Comparison of ENCODE assay signal across 17 cellular contexts in genomic region chr12:1949771-1950470, GRCh38. TPM values are rescaled to one million over a fixed set of nuclear protein-coding genes. Genes with fewer than 3 reads are reported as not detected.
DNase-seq lines count a peak whose midpoint lies in the region; ATAC-seq and TF ChIP-seq lines count a peak whose summit lies in the region.
"Had no signal": no experiment of that assay in that cellular context is flagged by ENCODE, and none has a peak within 500 bp of the region (broad histone marks: within the 10 kb centered on the region; RNA-seq: fewer than 3 reads in every experiment).

No MANE protein-coding gene starts in this region.

- peaks cover 8% of the 10 kb centered on the region for H3K4me1 Mint-ChIP-seq in nephron
- H3K4me1 Mint-ChIP-seq: IgD-negative memory B cell, naive B cell had no signal

- no peak for TF ChIP-seq POLR2A in uterus (IDR thresholded peaks at IDR 0.05)

- DNase-seq in activated naive CD4-positive, alpha-beta T cell treated with anti-CD3 and anti-CD28 coated beads, Interleukin-2, amount 50 U/mL, for 72 hours (ENCODE audit: low spot score in 2 of 2): no peak
- no peak for DNase-seq in activated naive CD4-positive, alpha-beta T cell treated with Interleukin-2 at 50 U/mL for 16 hours
- DNase-seq in fibroblast of villous mesenchyme (ENCODE audit: low read depth) (peak; percentile 64), uterus (peak; percentile 75 to 78), glomerular visceral epithelial cell (ENCODE audit: extremely low spot score) (no peak), activated T-cell treated with anti-CD3 and anti-CD28 coated beads for 4 hours (no peak)
- DNase-seq: activated CD8-positive, alpha-beta T cell treated with anti-CD3 and anti-CD28 coated beads for 36 hours; cerebellar nuclear complex; naive B cell; NCI-H1105; PC-9 had no signal

- intact Hi-C loops in uterus (cut with DNase I; ENCODE audit: low total_unique reads): no loop called here

- H3K4me3 Mint-ChIP-seq in nephron: no peak overlapping the region
- H3K4me3 Mint-ChIP-seq: activated CD8-positive, alpha-beta T cell treated with anti-CD3 and anti-CD28 coated beads for 36 hours; IgD-negative memory B cell; naive B cell had no signal

- peak overlapping the region; percentile 35 to 76 for H3K27ac Mint-ChIP-seq in activated naive CD4-positive, alpha-beta T cell treated with anti-CD3 and anti-CD28 coated beads, Interleukin-2, amount 50 U/mL, for 72 hours
- H3K27ac Mint-ChIP-seq in nephron: peak overlapping the region; percentile 52 to 77 (median 57)
- H3K27ac Mint-ChIP-seq: activated CD8-positive, alpha-beta T cell treated with anti-CD3 and anti-CD28 coated beads for 36 hours had no signal

- ATAC-seq in activated naive CD4-positive, alpha-beta T cell treated with anti-CD3 and anti-CD28 coated beads, Interleukin-2, amount 50 U/mL, for 72 hours: no peak
- no peak for ATAC-seq in GM18502 (IDR thresholded peaks at IDR 0.05; ENCODE audit: poor library complexity, unreplicated experiment)
- ATAC-seq: activated CD8-positive, alpha-beta T cell treated with anti-CD3 and anti-CD28 coated beads for 36 hours had no signal

- H3K4me3 ChIP-seq in fibroblast of villous mesenchyme (ENCODE audit: low read depth, low read length) (no peak overlapping the region), uterus (no peak overlapping the region)
- H3K4me3 ChIP-seq: PC-9, smooth muscle cell, thoracic aorta had no signal

- no peak for TF ChIP-seq CTCF in fibroblast of villous mesenchyme (IDR thresholded peaks at IDR 0.05; ENCODE audit: insufficient read depth, low read depth, low read length)
- TF ChIP-seq CTCF in nephron (IDR thresholded peaks at IDR 0.05; ENCODE audit: unreplicated experiment in 3 of 3): no peak
- no peak for TF ChIP-seq CTCF in uterus (IDR thresholded peaks at IDR 0.05)

- no peaks in the 10 kb centered on the region for H3K36me3 ChIP-seq in uterus

- no peaks in the 10 kb centered on the region for H3K27me3 Mint-ChIP-seq in nephron (ENCODE audit: low read depth)
- H3K27me3 Mint-ChIP-seq: activated CD8-positive, alpha-beta T cell treated with anti-CD3 and anti-CD28 coated beads for 36 hours; IgD-negative memory B cell; naive B cell had no signal

- H3K9me3 Mint-ChIP-seq in activated naive CD4-positive, alpha-beta T cell treated with anti-CD3 and anti-CD28 coated beads, Interleukin-2, amount 50 U/mL, for 72 hours: no peaks in the 10 kb centered on the region
- H3K9me3 Mint-ChIP-seq in nephron: peaks cover 3% of the 10 kb centered on the region
- H3K9me3 Mint-ChIP-seq: activated CD8-positive, alpha-beta T cell treated with anti-CD3 and anti-CD28 coated beads for 36 hours; IgD-negative memory B cell had no signal

- no peaks in the 10 kb centered on the region for H3K27me3 ChIP-seq in uterus

- H3K27ac ChIP-seq in uterus: peak overlapping the region; percentile 78 to 92
- H3K27ac ChIP-seq: PC-9 had no signal

- peaks cover 4 to 9% of the 10 kb centered on the region in 2 donors for H3K36me3 Mint-ChIP-seq in activated naive CD4-positive, alpha-beta T cell treated with anti-CD3 and anti-CD28 coated beads, Interleukin-2, amount 50 U/mL, for 72 hours
- H3K36me3 Mint-ChIP-seq in nephron (ENCODE audit: low read depth): peaks cover 78% of the 10 kb centered on the region

- H3K4me1 ChIP-seq in uterus: peaks cover 0 to 19% of the 10 kb centered on the region in 2 donors

- no peaks in the 10 kb centered on the region for H3K9me3 ChIP-seq in uterus
- H3K9me3 ChIP-seq: thoracic aorta had no signal

RNA-seq across cellular contexts. Expression of gene CACNA2D4, which starts 31.5 kb away (rescaled TPM):
- 1 to 10 TPM; 3.8 to 5.4 TPM for total RNA-seq in activated naive CD4-positive, alpha-beta T cell treated with anti-CD3 and anti-CD28 coated beads, Interleukin-2, amount 50 U/mL, for 72 hours
- total RNA-seq in fibroblast of villous mesenchyme (0.97 and 1.7 TPM in 2 replicates), uterus (1 to 10 TPM in 3 of 4 donors, not detected in 1; 2.6 to 4.1 (median 4.0) TPM)
- total RNA-seq: NCI-H460, PC-9, smooth muscle cell had no signal

RNA-seq across cellular contexts. Expression of gene DCP1B, which starts 54.3 kb away (rescaled TPM):
- total RNA-seq in activated naive CD4-positive, alpha-beta T cell treated with anti-CD3 and anti-CD28 coated beads, Interleukin-2, amount 50 U/mL, for 72 hours: 10 to 100 TPM in 1 of 2 donors, 1 to 10 TPM in 1; 9.0 to 13.6 TPM
- 9.3 and 17.7 TPM in 2 replicates for total RNA-seq in fibroblast of villous mesenchyme
- 10 to 100 TPM; 13.6 to 34.4 (median 20.7) TPM for total RNA-seq in uterus

Comparison
In these comparisons a context has a peak if more than half of its experiments do, and no peak if none do; other contexts are left out.
1. DNase-seq: peak in fibroblast of villous mesenchyme (single experiment) and uterus (2 of 2); none in activated naive CD4-positive, alpha-beta T cell treated with anti-CD3 and anti-CD28 coated beads, Interleukin-2, amount 50 U/mL, for 72 hours (0 of 2), activated naive CD4-positive, alpha-beta T cell treated with Interleukin-2 at 50 U/mL for 16 hours (single experiment), glomerular visceral epithelial cell (single experiment) and activated T-cell treated with anti-CD3 and anti-CD28 coated beads for 4 hours (single experiment).